ENCODE assay signal across 8 cellular contexts in genomic region chr17:35586569-35587073, GRCh38. TPM values are rescaled to one million over a fixed set of nuclear protein-coding genes. Genes with fewer than 3 reads are reported as not detected.
DNase-seq lines count a peak whose midpoint lies in the region; ATAC-seq and TF ChIP-seq lines count a peak whose summit lies in the region.

No MANE protein-coding gene starts in this region.

- TF ChIP-seq CTCF in fibroblast of villous mesenchyme (IDR thresholded peaks at IDR 0.05; ENCODE audit: insufficient read depth, low read depth, low read length) (no peak), sigmoid colon (IDR thresholded peaks at IDR 0.05) (no peak)

- no peak for ATAC-seq in HG02623 (IDR thresholded peaks at IDR 0.05; ENCODE audit: unreplicated experiment)
- ATAC-seq in GM18511 (IDR thresholded peaks at IDR 0.05; ENCODE audit: unreplicated experiment), result no peak

- peaks cover 3 to 35% (median 26%) of the 10 kb centered on the region in 4 donors for H3K4me1 ChIP-seq in sigmoid colon

- in situ Hi-C loops in G401 (cut with HindIII; ENCODE audit: low sequenced_read_pairs), result no loop called here

- peak overlapping the region; percentile 84 for H3K27ac ChIP-seq in SK-N-MC
- peak overlapping the region; percentile 88 to 95 (median 90) for H3K27ac ChIP-seq in sigmoid colon

- WGBS in sigmoid colon, 2 donors, result 27 to 28% methylated on average over 7 of the region's 7 CpGs

- intact Hi-C loops in sigmoid colon (cut with DNase I), result loop anchor here (5.0 kb wide), 1 partner anchor 221 kb away; the partner anchor contains the start of gene TAF15

- TF ChIP-seq EP300 in sigmoid colon (IDR thresholded peaks at IDR 0.05), result no peak

- TF ChIP-seq POLR2A in sigmoid colon (IDR thresholded peaks at IDR 0.05), result no peak

- no peaks in the 10 kb centered on the region for H3K27me3 ChIP-seq in sigmoid colon

- H3K36me3 ChIP-seq in SK-N-MC (ENCODE audit: insufficient read depth, low read length), result 0 out of 2 replicates have a peak, but pooled peaks cover 7% of the 10 kb centered on the region
- no peaks in the 10 kb centered on the region for H3K36me3 ChIP-seq in sigmoid colon

- peak; percentile 61 for DNase-seq in activated CD8-positive, alpha-beta memory T cell treated with anti-CD3 and anti-CD28 coated beads, Interleukin-2, amount 50 U/mL, for 48 hours
- DNase-seq in activated CD8-positive, alpha-beta memory T cell treated with anti-CD3 and anti-CD28 coated beads, Interleukin-2, amount 50 U/mL, for 4 hours, result no peak
- DNase-seq in SK-N-MC (ENCODE audit: low read depth, low spot score) (no peak), fibroblast of villous mesenchyme (ENCODE audit: low read depth) (no peak), sigmoid colon (no peak), G401 (ENCODE audit: low spot score) (no peak)

- H3K9me3 ChIP-seq in SK-N-MC (ENCODE audit: low read depth, low read length), result no peaks in the 10 kb centered on the region
- H3K9me3 ChIP-seq in sigmoid colon, result no peaks in the 10 kb centered on the region

- H3K4me3 ChIP-seq in SK-N-MC, result peak overlapping the region; percentile 84
- H3K4me3 ChIP-seq in fibroblast of villous mesenchyme (ENCODE audit: low read depth, low read length), result peak overlapping the region; percentile 99
- H3K4me3 ChIP-seq in sigmoid colon, result peak overlapping the region; percentile 77 to 92 (median 82)

- peak overlapping the region; percentile 82 for H3K9ac ChIP-seq in SK-N-MC (ENCODE audit: insufficient read length)

RNA-seq across cellular contexts. Expression of gene AP2B1, which starts 0.5 kb away (rescaled TPM):
- total RNA-seq in fibroblast of villous mesenchyme, result 86.7 and 97.6 TPM in 2 replicates
- total RNA-seq in sigmoid colon, result 10 to 100 TPM; 46.7 to 58.7 (median 53.2) TPM
- 10 to 100 TPM; 43.2 to 86.4 (median 46.7) TPM for polyA plus RNA-seq in sigmoid colon
- 104 and 126 TPM in 2 replicates for total RNA-seq in G401 (2014; rRNA removed; shearing (Covaris generic))

RNA-seq across cellular contexts. Expression of gene PEX12, which starts 8.2 kb away (rescaled TPM):
- total RNA-seq in fibroblast of villous mesenchyme, result 6.4 and 7.3 TPM in 2 replicates
- total RNA-seq in sigmoid colon, result 10 to 100 TPM in 1 of 4 donors, 1 to 10 TPM in 3; 4.6 to 10.4 (median 6.5) TPM
- 1 to 10 TPM in 2 of 3 donors, under 1 TPM in 1; 0.92 to 2.7 (median 2.4) TPM for polyA plus RNA-seq in sigmoid colon
- 2.4 and 5.7 TPM in 2 replicates for total RNA-seq in G401 (2014; rRNA removed; shearing (Covaris generic))

RNA-seq across cellular contexts. Expression of gene SLFN14, which starts 26.0 kb away (rescaled TPM):
- total RNA-seq in fibroblast of villous mesenchyme (not detected in 2 replicates), sigmoid colon (not detected)
- not detected for polyA plus RNA-seq in sigmoid colon
- total RNA-seq in G401 (2014; rRNA removed; shearing (Covaris generic)), result not detected in 2 replicates

RNA-seq across cellular contexts. Expression of gene SLFN12L, which starts 49.1 kb away (rescaled TPM):
- total RNA-seq in fibroblast of villous mesenchyme (not detected in 2 replicates), sigmoid colon (1 to 10 TPM in 1 of 4 donors, under 1 TPM in 3; 0.27 to 1.2 (median 0.63) TPM)
- polyA plus RNA-seq in sigmoid colon, result 1 to 10 TPM in 1 of 3 donors, not detected in 2; 1.9 TPM
- not detected in 2 replicates for total RNA-seq in G401 (2014; rRNA removed; shearing (Covaris generic))
